ENCODE assay signal across 8 cellular contexts in genomic region chr3:159929181-159929893, GRCh38. TPM values are rescaled to one million over a fixed set of nuclear protein-coding genes. Genes with fewer than 3 reads are reported as not detected.
DNase-seq lines count a peak whose midpoint lies in the region; TF ChIP-seq lines count a peak whose summit lies in the region.

No MANE protein-coding gene starts in this region.

- CTCF ChIA-PET in activated CD4-positive, alpha-beta memory T cell treated with anti-CD3 and anti-CD28 coated beads for 36 hours (lab: Charles Lee) = interaction anchor here (0.7 kb wide), 1 partner anchor 60 kb away, joined by 3 read pairs; the partner anchor contains the start of gene IL12A
- CTCF ChIA-PET in activated CD4-positive, alpha-beta memory T cell treated with anti-CD3 and anti-CD28 coated beads, Interleukin-2, amount 10 ng/mL, durations not matched to agents 7 days and 5 days (lab: Charles Lee) = interaction anchor here (1.1 kb wide), 1 partner anchor 77 kb away, joined by 6 read pairs; no protein-coding TSS in a partner anchor

- peak; percentile 15 for DNase-seq in activated CD4-positive, alpha-beta memory T cell treated with anti-CD3 and anti-CD28 coated beads for 36 hours
- DNase-seq in activated CD4-positive, alpha-beta memory T cell treated with anti-CD3 and anti-CD28 coated beads, Interleukin-2, amount 10 ng/mL, durations not matched to agents 7 days and 5 days = no peak
- DNase-seq in HFF-Myc (ENCODE audit: extremely low read depth, low read depth) = peak; percentile 44
- DNase-seq in NAMALWA (ENCODE audit: low spot score) = peak; percentile 17
- no peak for DNase-seq in chondrocyte (ENCODE audit: low spot score)
- DNase-seq in activated T-helper 1 cell treated with anti-CD3 and anti-CD28 coated beads, Interleukin-12 subunit alpha, Interleukin-12 subunit beta, Interleukin-2, Interleukin-4 antibody, amounts not matched to agents 30 ng/mL and 10 ng/mL and 1 ng/mL, durations not matched to agents 14 hours and 24 hours and 36 hours (ENCODE audit: low spot score) = no peak
- no peak for DNase-seq in HAP-1 (ENCODE audit: low spot score in 2 of 2)

- H3K36me3 Mint-ChIP-seq in activated CD4-positive, alpha-beta memory T cell treated with anti-CD3 and anti-CD28 coated beads for 36 hours = peaks cover 5% of the 10 kb centered on the region
- peaks cover 4% of the 10 kb centered on the region for H3K36me3 Mint-ChIP-seq in activated CD4-positive, alpha-beta memory T cell treated with anti-CD3 and anti-CD28 coated beads, Interleukin-2, amount 10 ng/mL, durations not matched to agents 7 days and 5 days (ENCODE audit: low read depth)
- H3K36me3 Mint-ChIP-seq in chondrocyte (ENCODE audit: low read depth) = peaks cover 2% of the 10 kb centered on the region
- H3K36me3 Mint-ChIP-seq in activated T-helper 1 cell treated with anti-CD3 and anti-CD28 coated beads, Interleukin-12 subunit alpha, Interleukin-12 subunit beta, Interleukin-2, Interleukin-4 antibody, amounts not matched to agents 30 ng/mL and 10 ng/mL and 1 ng/mL, durations not matched to agents 14 hours and 24 hours and 36 hours (ENCODE audit: low read depth) = peaks cover 1% of the 10 kb centered on the region

- peaks cover 3 to 4% of the 10 kb centered on the region in 2 donors for H3K9me3 ChIP-seq in mucosa of rectum (ENCODE audit: control insufficient read depth in 2 of 2, low read length in 2 of 2)
- H3K9me3 ChIP-seq in HAP-1 = 0 out of 2 replicates have a peak, but pooled peaks cover 3% of the 10 kb centered on the region

- intact Hi-C loops in activated CD4-positive, alpha-beta memory T cell treated with anti-CD3 and anti-CD28 coated beads for 36 hours (cut with micrococcal nuclease) = no loop called here
- intact Hi-C loops in activated T-helper 1 cell treated with anti-CD3 and anti-CD28 coated beads, Interleukin-12 subunit alpha, Interleukin-12 subunit beta, Interleukin-2, Interleukin-4 antibody, amounts not matched to agents 30 ng/mL and 10 ng/mL and 1 ng/mL, durations not matched to agents 14 hours and 24 hours and 36 hours (cut with micrococcal nuclease) = no loop called here

- peak; percentile 51 for TF ChIP-seq CTCF in HFF-Myc (IDR thresholded peaks at IDR 0.05; ENCODE audit: low read depth, low read length, missing control alignments)
- TF ChIP-seq CTCF in chondrocyte (IDR thresholded peaks at IDR 0.05) = peak; percentile 80

- H3K4me3 Mint-ChIP-seq in activated CD4-positive, alpha-beta memory T cell treated with anti-CD3 and anti-CD28 coated beads for 36 hours = no peak overlapping the region
- no peak overlapping the region for H3K4me3 Mint-ChIP-seq in activated CD4-positive, alpha-beta memory T cell treated with anti-CD3 and anti-CD28 coated beads, Interleukin-2, amount 10 ng/mL, durations not matched to agents 7 days and 5 days
- H3K4me3 Mint-ChIP-seq in chondrocyte (ENCODE audit: unreplicated experiment) = peak overlapping the region; percentile 20
- no peak overlapping the region for H3K4me3 Mint-ChIP-seq in activated T-helper 1 cell treated with anti-CD3 and anti-CD28 coated beads, Interleukin-12 subunit alpha, Interleukin-12 subunit beta, Interleukin-2, Interleukin-4 antibody, amounts not matched to agents 30 ng/mL and 10 ng/mL and 1 ng/mL, durations not matched to agents 14 hours and 24 hours and 36 hours

- H3K9ac ChIP-seq in mucosa of rectum (ENCODE audit: low read depth in 1 of 2, low read length in 2 of 2) = no peak overlapping the region

- peaks cover 3% of the 10 kb centered on the region for H3K4me1 Mint-ChIP-seq in activated CD4-positive, alpha-beta memory T cell treated with anti-CD3 and anti-CD28 coated beads for 36 hours (ENCODE audit: low read depth)
- H3K4me1 Mint-ChIP-seq in activated CD4-positive, alpha-beta memory T cell treated with anti-CD3 and anti-CD28 coated beads, Interleukin-2, amount 10 ng/mL, durations not matched to agents 7 days and 5 days = peaks cover 10% of the 10 kb centered on the region
- peaks cover 42% of the 10 kb centered on the region for H3K4me1 Mint-ChIP-seq in chondrocyte (ENCODE audit: low read depth)
- peaks cover 10% of the 10 kb centered on the region for H3K4me1 Mint-ChIP-seq in activated T-helper 1 cell treated with anti-CD3 and anti-CD28 coated beads, Interleukin-12 subunit alpha, Interleukin-12 subunit beta, Interleukin-2, Interleukin-4 antibody, amounts not matched to agents 30 ng/mL and 10 ng/mL and 1 ng/mL, durations not matched to agents 14 hours and 24 hours and 36 hours (ENCODE audit: low read depth)

- H3K27me3 ChIP-seq in mucosa of rectum (ENCODE audit: control insufficient read depth in 2 of 2, insufficient read depth in 2 of 2, low read length in 2 of 2) (no peaks in the 10 kb centered on the region), HAP-1 (ENCODE audit: low read depth) (no peaks in the 10 kb centered on the region)

- H3K27ac Mint-ChIP-seq in activated CD4-positive, alpha-beta memory T cell treated with anti-CD3 and anti-CD28 coated beads for 36 hours = no peak overlapping the region
- H3K27ac Mint-ChIP-seq in activated CD4-positive, alpha-beta memory T cell treated with anti-CD3 and anti-CD28 coated beads, Interleukin-2, amount 10 ng/mL, durations not matched to agents 7 days and 5 days = no peak overlapping the region
- H3K27ac Mint-ChIP-seq in chondrocyte (ENCODE audit: unreplicated experiment) = peak overlapping the region; percentile 96
- H3K27ac Mint-ChIP-seq in activated T-helper 1 cell treated with anti-CD3 and anti-CD28 coated beads, Interleukin-12 subunit alpha, Interleukin-12 subunit beta, Interleukin-2, Interleukin-4 antibody, amounts not matched to agents 30 ng/mL and 10 ng/mL and 1 ng/mL, durations not matched to agents 14 hours and 24 hours and 36 hours = no peak overlapping the region

- H3K27ac ChIP-seq in mucosa of rectum (ENCODE audit: low read depth in 2 of 2, low read length in 2 of 2) = peak overlapping the region; percentile 14 to 23

- H3K4me1 ChIP-seq in mucosa of rectum (ENCODE audit: control insufficient read depth in 2 of 2, insufficient read depth in 2 of 2, low read length in 2 of 2) = peaks cover 0 to 3% of the 10 kb centered on the region in 2 donors
- no peaks in the 10 kb centered on the region for H3K4me1 ChIP-seq in HAP-1

- H3K27me3 Mint-ChIP-seq in activated CD4-positive, alpha-beta memory T cell treated with anti-CD3 and anti-CD28 coated beads for 36 hours = peaks cover 4% of the 10 kb centered on the region
- H3K27me3 Mint-ChIP-seq in activated CD4-positive, alpha-beta memory T cell treated with anti-CD3 and anti-CD28 coated beads, Interleukin-2, amount 10 ng/mL, durations not matched to agents 7 days and 5 days = peaks cover 2% of the 10 kb centered on the region
- H3K27me3 Mint-ChIP-seq in chondrocyte (ENCODE audit: low read depth) = no peaks in the 10 kb centered on the region
- H3K27me3 Mint-ChIP-seq in activated T-helper 1 cell treated with anti-CD3 and anti-CD28 coated beads, Interleukin-12 subunit alpha, Interleukin-12 subunit beta, Interleukin-2, Interleukin-4 antibody, amounts not matched to agents 30 ng/mL and 10 ng/mL and 1 ng/mL, durations not matched to agents 14 hours and 24 hours and 36 hours (ENCODE audit: insufficient read depth) = no peaks in the 10 kb centered on the region

- no peak overlapping the region for H3K4me3 ChIP-seq in HFF-Myc (replicated peaks; ENCODE audit: low read depth, low read length)
- H3K4me3 ChIP-seq in mucosa of rectum (ENCODE audit: low read length in 2 of 2) = peak overlapping the region in 1 of 2 donors; percentile 41
- H3K4me3 ChIP-seq in HAP-1 = no peak overlapping the region

- H3K9me3 Mint-ChIP-seq in activated CD4-positive, alpha-beta memory T cell treated with anti-CD3 and anti-CD28 coated beads for 36 hours = peaks cover 13% of the 10 kb centered on the region
- peaks cover 14% of the 10 kb centered on the region for H3K9me3 Mint-ChIP-seq in activated CD4-positive, alpha-beta memory T cell treated with anti-CD3 and anti-CD28 coated beads, Interleukin-2, amount 10 ng/mL, durations not matched to agents 7 days and 5 days
- H3K9me3 Mint-ChIP-seq in chondrocyte (ENCODE audit: low read depth) = peaks cover 4% of the 10 kb centered on the region
- peaks cover 13% of the 10 kb centered on the region for H3K9me3 Mint-ChIP-seq in activated T-helper 1 cell treated with anti-CD3 and anti-CD28 coated beads, Interleukin-12 subunit alpha, Interleukin-12 subunit beta, Interleukin-2, Interleukin-4 antibody, amounts not matched to agents 30 ng/mL and 10 ng/mL and 1 ng/mL, durations not matched to agents 14 hours and 24 hours and 36 hours

- no peaks in the 10 kb centered on the region for H3K36me3 ChIP-seq in mucosa of rectum (ENCODE audit: control insufficient read depth in 2 of 2, insufficient read depth in 2 of 2, low read length in 2 of 2)
- no peaks in the 10 kb centered on the region for H3K36me3 ChIP-seq in HAP-1 (replicated peaks)

- in situ Hi-C loops in HAP-1 (cut with MboI; ENCODE audit: low sequenced_read_pairs) = no loop called here

- POLR2A ChIA-PET in activated CD4-positive, alpha-beta memory T cell treated with anti-CD3 and anti-CD28 coated beads for 36 hours (lab: Charles Lee) = no interaction called here
- POLR2A ChIA-PET in activated CD4-positive, alpha-beta memory T cell treated with anti-CD3 and anti-CD28 coated beads, Interleukin-2, amount 10 ng/mL, durations not matched to agents 7 days and 5 days (lab: Charles Lee) = no interaction called here

RNA-seq across cellular contexts. Expression of gene IL12A, which starts 59.3 kb away (rescaled TPM):
- not detected for total RNA-seq in activated CD4-positive, alpha-beta memory T cell treated with anti-CD3 and anti-CD28 coated beads for 36 hours
- 1 to 10 TPM in 1 of 2 experiments, under 1 TPM in 1; 0.55 to 1.4 TPM for total RNA-seq in activated CD4-positive, alpha-beta memory T cell treated with anti-CD3 and anti-CD28 coated beads, Interleukin-2, amount 10 ng/mL, durations not matched to agents 7 days and 5 days
- 1.3 to 1.9 TPM (median 1.5 TPM) in 3 replicates for total RNA-seq in chondrocyte
- 0.34 and 0.37 TPM in 2 replicates for total RNA-seq in activated T-helper 1 cell treated with anti-CD3 and anti-CD28 coated beads, Interleukin-12 subunit alpha, Interleukin-12 subunit beta, Interleukin-2, Interleukin-4 antibody, amounts not matched to agents 30 ng/mL and 10 ng/mL and 1 ng/mL, durations not matched to agents 14 hours and 24 hours and 36 hours

Comparison
In these comparisons a context has a peak if more than half of its experiments do, and no peak if none do; other contexts are left out.
1. DNase-seq: peak in activated CD4-positive, alpha-beta memory T cell treated with anti-CD3 and anti-CD28 coated beads for 36 hours (single experiment), HFF-Myc (single experiment) and NAMALWA (single experiment); none in activated CD4-positive, alpha-beta memory T cell treated with anti-CD3 and anti-CD28 coated beads, Interleukin-2, amount 10 ng/mL, durations not matched to agents 7 days and 5 days (single experiment), chondrocyte (single experiment), activated T-helper 1 cell treated with anti-CD3 and anti-CD28 coated beads, Interleukin-12 subunit alpha, Interleukin-12 subunit beta, Interleukin-2, Interleukin-4 antibody, amounts not matched to agents 30 ng/mL and 10 ng/mL and 1 ng/mL, durations not matched to agents 14 hours and 24 hours and 36 hours (single experiment) and HAP-1 (0 of 2).